8 cellular contexts compared by ENCODE assay signal in the genomic region with DNA sequence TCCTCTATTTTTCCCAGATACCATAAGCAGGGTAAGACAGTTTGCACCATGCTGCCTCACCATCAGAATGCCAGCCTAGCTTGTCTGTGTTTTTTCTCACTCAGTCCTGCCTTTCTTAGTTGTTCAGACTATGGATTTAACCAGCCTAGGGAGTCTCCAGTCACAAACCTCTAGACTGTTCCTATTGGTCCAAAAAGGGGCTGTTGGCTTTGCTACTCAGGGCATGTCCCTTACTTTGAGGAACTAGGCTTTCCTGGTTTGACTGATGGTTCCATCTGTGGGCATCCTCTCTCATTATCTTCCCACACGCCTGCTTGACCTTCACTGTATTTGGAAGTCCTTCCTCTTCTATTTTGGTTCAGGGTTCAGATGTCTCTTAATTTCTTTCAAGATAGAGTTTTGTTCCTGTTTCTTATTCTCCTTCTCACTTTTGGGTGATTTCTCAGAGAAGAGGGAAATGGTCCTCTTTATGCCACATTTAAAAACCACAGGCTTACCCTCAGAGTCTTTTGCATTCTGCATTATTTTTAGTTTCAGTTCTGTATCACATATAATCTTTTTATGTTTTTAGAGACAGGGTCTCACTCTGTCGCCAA. TPM values are rescaled to one million over a fixed set of nuclear protein-coding genes. Genes with fewer than 3 reads are reported as not detected.
DNase-seq lines count a peak whose midpoint lies in the region; ATAC-seq and TF ChIP-seq lines count a peak whose summit lies in the region.

No MANE protein-coding gene starts in this region.

- no peaks in the 10 kb centered on the region for H3K9me3 Mint-ChIP-seq in activated T-helper 17 cell treated with anti-CD3 and anti-CD28 coated beads, Interleukin-2, amount 50 U/mL, for 72 hours

- H3K9me3 ChIP-seq in HAP-1 (peaks cover 3% of the 10 kb centered on the region; the same call in 1 of the 2 replicates), ascending aorta (no peaks in the 10 kb centered on the region)

- in situ Hi-C loops in HAP-1 (cut with MboI; ENCODE audit: low sequenced_read_pairs), result no loop called here

- ATAC-seq in GM19397 (IDR thresholded peaks at IDR 0.05; ENCODE audit: unreplicated experiment), result peak; percentile 73
- peak; percentile 71 for ATAC-seq in HG03280 (IDR thresholded peaks at IDR 0.05; ENCODE audit: unreplicated experiment)
- peak; percentile 82 for ATAC-seq in activated T-helper 17 cell treated with anti-CD3 and anti-CD28 coated beads, Interleukin-2, amount 50 U/mL, for 72 hours (replicated peaks)

- no peaks in the 10 kb centered on the region for H3K27me3 ChIP-seq in HAP-1 (ENCODE audit: low read depth)
- no peaks in the 10 kb centered on the region for H3K27me3 ChIP-seq in ascending aorta

- no peak overlapping the region for H3K27ac ChIP-seq in ascending aorta

- no peaks in the 10 kb centered on the region for H3K36me3 Mint-ChIP-seq in activated T-helper 17 cell treated with anti-CD3 and anti-CD28 coated beads, Interleukin-2, amount 50 U/mL, for 72 hours (ENCODE audit: low read depth)

- H3K27ac Mint-ChIP-seq in activated T-helper 17 cell treated with anti-CD3 and anti-CD28 coated beads, Interleukin-2, amount 50 U/mL, for 72 hours, result peak overlapping the region; percentile 65

- no peak for TF ChIP-seq CTCF in ascending aorta (IDR thresholded peaks at IDR 0.05)

- no peaks in the 10 kb centered on the region for H3K36me3 ChIP-seq in HAP-1 (replicated peaks)
- no peaks in the 10 kb centered on the region for H3K36me3 ChIP-seq in ascending aorta

- DNase-seq in CMK (ENCODE audit: low read depth) (peak; percentile 25), HUDEP-2 (lab: John Stamatoyannopoulos, UW; ENCODE audit: unreplicated experiment in 76 of 76) (no peak), HAP-1 (ENCODE audit: low spot score in 2 of 2) (no peak), ascending aorta (ENCODE audit: low spot score in 2 of 2) (no peak), kidney glomerular epithelial cell (lab: John Stamatoyannopoulos, UW) (no peak)

- H3K4me3 ChIP-seq in HAP-1 (no peak overlapping the region), ascending aorta (no peak overlapping the region)

- intact Hi-C loops in ascending aorta (cut with DNase I), result no loop called here

- H3K27me3 Mint-ChIP-seq in activated T-helper 17 cell treated with anti-CD3 and anti-CD28 coated beads, Interleukin-2, amount 50 U/mL, for 72 hours, result peaks cover 18% of the 10 kb centered on the region

- peak overlapping the region; percentile 55 for H3K4me3 Mint-ChIP-seq in activated T-helper 17 cell treated with anti-CD3 and anti-CD28 coated beads, Interleukin-2, amount 50 U/mL, for 72 hours

- H3K4me1 ChIP-seq in HAP-1 (peaks cover 40% of the 10 kb centered on the region), ascending aorta (no peaks in the 10 kb centered on the region)

- peaks cover 15% of the 10 kb centered on the region for H3K4me1 Mint-ChIP-seq in activated T-helper 17 cell treated with anti-CD3 and anti-CD28 coated beads, Interleukin-2, amount 50 U/mL, for 72 hours

RNA-seq across cellular contexts. Expression of gene TMEM131, which starts 31.3 kb away (rescaled TPM):
- total RNA-seq in activated T-helper 17 cell treated with anti-CD3 and anti-CD28 coated beads, Interleukin-2, amount 50 U/mL, for 72 hours, result 10 to 100 TPM; 32.0 to 36.4 TPM
- total RNA-seq in ascending aorta, result 20.0 TPM

RNA-seq across cellular contexts. Expression of gene VWA3B, which starts 59.9 kb away (rescaled TPM):
- total RNA-seq in activated T-helper 17 cell treated with anti-CD3 and anti-CD28 coated beads, Interleukin-2, amount 50 U/mL, for 72 hours, result not detected
- total RNA-seq in ascending aorta, result not detected
